Comparison of ENCODE assay signal across 16 cellular contexts in the genomic region with DNA sequence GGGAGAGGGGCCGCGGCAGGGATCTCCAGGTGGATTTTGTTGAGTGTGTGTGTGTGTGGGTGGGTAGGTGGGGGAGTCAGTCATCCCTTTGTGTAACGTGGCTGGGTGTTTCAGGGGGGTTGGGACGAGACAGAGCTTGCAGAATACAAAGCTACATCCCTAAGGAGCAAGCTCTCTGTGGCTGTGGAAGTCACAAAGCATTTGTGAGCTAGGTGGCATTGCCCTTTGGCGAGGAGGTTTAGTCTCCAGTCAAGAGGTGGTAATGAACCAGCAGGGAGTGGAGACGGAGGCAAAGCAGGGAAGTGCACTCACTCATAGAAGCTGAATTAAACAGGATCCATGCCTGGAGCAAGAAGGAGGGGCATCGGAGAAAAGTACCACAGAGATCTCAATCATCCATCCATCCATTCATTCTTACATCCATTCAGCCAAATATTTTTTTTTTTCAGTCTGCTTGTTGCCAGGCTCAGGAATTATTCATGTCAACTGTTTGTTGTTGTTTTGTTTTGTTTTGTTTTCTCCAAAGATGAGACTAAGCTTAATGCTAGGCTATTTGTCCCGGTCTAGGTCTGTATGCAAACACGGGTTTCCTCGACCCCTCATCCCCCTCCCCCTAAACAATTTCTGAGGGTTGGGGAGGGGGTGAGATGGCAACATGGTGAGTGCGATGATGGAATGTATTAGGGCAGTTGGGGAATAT. TPM values are rescaled to one million over a fixed set of nuclear protein-coding genes. Genes with fewer than 3 reads are reported as not detected.
DNase-seq lines count a peak whose midpoint lies in the region; ATAC-seq and TF ChIP-seq lines count a peak whose summit lies in the region.
"Had no signal": no experiment of that assay in that cellular context is flagged by ENCODE, and none has a peak within 500 bp of the region (broad histone marks: within the 10 kb centered on the region; RNA-seq: fewer than 3 reads in every experiment).

No MANE protein-coding gene starts in this region.

- peaks cover 48% of the 10 kb centered on the region for H3K27me3 Mint-ChIP-seq in H9 (ENCODE audit: low read depth)

- H3K56ac ChIP-seq in H9 (ENCODE audit: insufficient read length, low read depth, low read length), result no peak overlapping the region

- WGBS in H9 (ENCODE audit: extremely low coverage, insufficient read length, low lambda C conversion rate), result no CpG with 5 or more reads among the region's 11 CpGs

- H2BK12ac ChIP-seq in H9 (ENCODE audit: insufficient read length, low read depth, low read length), result no peak overlapping the region

- intact Hi-C loops in head of caudate nucleus (cut with DNase I), result no loop called here

- no peak overlapping the region for H3K18ac ChIP-seq in H9 (ENCODE audit: insufficient read length, low read depth, low read length)

- no peak overlapping the region for H4K5ac ChIP-seq in H9 (ENCODE audit: insufficient read length, low read depth, low read length)

- H4K8ac ChIP-seq in H9 (replicated peaks; ENCODE audit: insufficient read length, low read depth, low read length), result no peak overlapping the region

- ATAC-seq in HG03457 (IDR thresholded peaks at IDR 0.05; ENCODE audit: unreplicated experiment), result no peak

- peaks cover 11 to 14% of the 10 kb centered on the region in 2 experiments for H3K4me1 Mint-ChIP-seq in H9
- H3K4me1 Mint-ChIP-seq: activated B cell treated with CpG ODN at 0.5 μM for 24 hours, memory B cell had no signal

- H3K9me3 ChIP-seq in H9 (ENCODE audit: control insufficient read depth, low read depth, low read length), result no peaks in the 10 kb centered on the region
- H3K9me3 ChIP-seq in parathyroid adenoma (ENCODE audit: control insufficient read depth, low read length), result no peaks in the 10 kb centered on the region
- H3K9me3 ChIP-seq: BLaER1 treated with 17β-estradiol and CSF1 and Interleukin-3, amounts not matched to agents 10 nM and 100 nM had no signal

- no peak overlapping the region for H3K4ac ChIP-seq in H9 (ENCODE audit: low read depth, low read length)

- H3K9ac ChIP-seq in H9 (ENCODE audit: extremely low read depth, insufficient read length, low read length) (no peak overlapping the region), parathyroid adenoma (no peak overlapping the region)
- H3K9ac ChIP-seq: BLaER1 treated with 17β-estradiol and CSF1 and Interleukin-3, amounts not matched to agents 10 nM and 100 nM had no signal

- H2BK15ac ChIP-seq in H9 (ENCODE audit: low read depth, low read length), result no peak overlapping the region

- H3K27me3 ChIP-seq in H9 (ENCODE audit: insufficient read depth, low read length) (peaks cover 4% of the 10 kb centered on the region; the same call in 1 of the 2 replicates), parathyroid adenoma (ENCODE audit: control insufficient read depth, insufficient read depth, low read length) (no peaks in the 10 kb centered on the region)
- H3K27me3 ChIP-seq: BLaER1 treated with 17β-estradiol and CSF1 and Interleukin-3, amounts not matched to agents 10 nM and 100 nM had no signal

- H3K36me3 Mint-ChIP-seq in H9 (ENCODE audit: insufficient read depth in 1 of 3, low read depth in 3 of 3), result no peaks in the 10 kb centered on the region
- H3K36me3 Mint-ChIP-seq: memory B cell had no signal

- H3K27ac Mint-ChIP-seq in H9, result no peak overlapping the region
- H3K27ac Mint-ChIP-seq: activated B cell treated with CpG ODN at 0.5 μM for 24 hours; memory B cell; stimulated activated naive CD8-positive, alpha-beta T cell treated with anti-CD3 and anti-CD28 coated beads, Interleukin-15, Interleukin-2, amounts not matched to agents 100 ng/mL and 50 ng/mL, for 24 hours had no signal

- no peaks in the 10 kb centered on the region for H3K36me3 ChIP-seq in parathyroid adenoma (ENCODE audit: control insufficient read depth, insufficient read depth, low read length)
- H3K36me3 ChIP-seq: BLaER1 treated with 17β-estradiol and CSF1 and Interleukin-3, amounts not matched to agents 10 nM and 100 nM had no signal

- H3K79me1 ChIP-seq in H9 (ENCODE audit: insufficient read depth, low read depth, low read length, poor library complexity, severe bottlenecking), result no peaks in the 10 kb centered on the region

- H3K4me1 ChIP-seq in H9 (ENCODE audit: insufficient read depth, low read length) (no peaks in the 10 kb centered on the region; the same call in 1 of the 2 replicates), parathyroid adenoma (no peaks in the 10 kb centered on the region)
- H3K4me1 ChIP-seq: BLaER1 treated with 17β-estradiol and CSF1 and Interleukin-3, amounts not matched to agents 10 nM and 100 nM had no signal

- H2AK5ac ChIP-seq in H9 (ENCODE audit: insufficient read length, low read length), result no peak overlapping the region

- no peak for TF ChIP-seq CTCF in H9 (conservative IDR thresholded peaks at IDR 0.05)
- no peak for TF ChIP-seq CTCF in parathyroid adenoma (IDR thresholded peaks at IDR 0.05)

- H3K27ac ChIP-seq in H9 (ENCODE audit: insufficient read length, low read depth, low read length) (no peak overlapping the region), parathyroid adenoma (no peak overlapping the region)
- H3K27ac ChIP-seq: BLaER1 treated with 17β-estradiol and CSF1 and Interleukin-3, amounts not matched to agents 10 nM and 100 nM had no signal

- H3T11ph ChIP-seq in H9 (ENCODE audit: low read length), result no peak overlapping the region

- peak overlapping the region; percentile 87 for H3K4me2 ChIP-seq in H9 (ENCODE audit: insufficient read depth, insufficient read length, low read length)
- H3K4me2 ChIP-seq in parathyroid adenoma (ENCODE audit: low read length), result peak overlapping the region; percentile 72
- H3K4me2 ChIP-seq: BLaER1 treated with 17β-estradiol and CSF1 and Interleukin-3, amounts not matched to agents 10 nM and 100 nM had no signal

- H3K23me2 ChIP-seq in H9 (ENCODE audit: insufficient read length, low read depth, low read length, poor library complexity, severe bottlenecking), result peaks cover 17% of the 10 kb centered on the region

- H3K4me3 ChIP-seq in parathyroid adenoma (ENCODE audit: low read depth, low read length), result no peak overlapping the region
- H3K4me3 ChIP-seq: BLaER1 treated with 17β-estradiol and CSF1 and Interleukin-3, amounts not matched to agents 10 nM and 100 nM had no signal

- no peak overlapping the region for H2BK120ac ChIP-seq in H9 (ENCODE audit: low read depth, low read length, poor library complexity, severe bottlenecking)

- H3K23ac ChIP-seq in H9 (ENCODE audit: insufficient read length, low read depth, low read length), result no peak overlapping the region

- DNase-seq in H9 (peak; percentile 28), NCI-H526 treated with DMSO at 0.1 percent for 48 hours (lab: John Stamatoyannopoulos, UW) (peak; percentile 61), head of caudate nucleus (peak in 23 of 42 donors; percentile 5 to 58 (median 16)), NCI-H146 (lab: John Stamatoyannopoulos, UW) (no peak)
- DNase-seq in activated effector memory CD4-positive, alpha-beta T cell treated with Interleukin-2 at 50 U/mL for 16 hours, result no peak
- no peak for DNase-seq in effector CD4-positive, alpha-beta T cell
- DNase-seq: activated B cell treated with CpG ODN at 0.5 μM for 24 hours; activated naive CD4-positive, alpha-beta T cell treated with anti-CD3 and anti-CD28 coated beads, Interleukin-2, amount 50 U/mL, for 16 hours; NCI-H1694 treated with DMSO at 0.1 percent for 48 hours had no signal

- H2AFZ ChIP-seq in H9 (ENCODE audit: low read length), result no peak overlapping the region
- H2AFZ ChIP-seq in parathyroid adenoma, result no peak overlapping the region

- H2BK20ac ChIP-seq in H9 (ENCODE audit: low read depth, low read length, poor library complexity, severe bottlenecking), result no peak overlapping the region

- H3K4me3 Mint-ChIP-seq in H9, result peak overlapping the region; percentile 68 to 89
- H3K4me3 Mint-ChIP-seq: activated B cell treated with CpG ODN at 0.5 μM for 24 hours; memory B cell; stimulated activated naive CD8-positive, alpha-beta T cell treated with anti-CD3 and anti-CD28 coated beads, Interleukin-15, Interleukin-2, amounts not matched to agents 100 ng/mL and 50 ng/mL, for 24 hours had no signal

- H3K9me3 Mint-ChIP-seq in H9, result no peaks in the 10 kb centered on the region
- H3K9me3 Mint-ChIP-seq: stimulated activated naive CD8-positive, alpha-beta T cell treated with anti-CD3 and anti-CD28 coated beads, Interleukin-15, Interleukin-2, amounts not matched to agents 100 ng/mL and 50 ng/mL, for 24 hours had no signal

- no peak overlapping the region for H2BK5ac ChIP-seq in H9 (ENCODE audit: insufficient read length, low read length)

- no peaks in the 10 kb centered on the region for H4K20me1 ChIP-seq in H9 (ENCODE audit: control insufficient read depth, insufficient read depth, insufficient read length)
- H4K20me1 ChIP-seq: BLaER1 treated with 17β-estradiol and CSF1 and Interleukin-3, amounts not matched to agents 10 nM and 100 nM had no signal

- no peak overlapping the region for H4K91ac ChIP-seq in H9 (ENCODE audit: insufficient read length, low read depth, low read length)

- H3K79me2 ChIP-seq in H9 (ENCODE audit: insufficient read depth, low read length) (no peaks in the 10 kb centered on the region), parathyroid adenoma (no peaks in the 10 kb centered on the region)

- no peak overlapping the region for H3K14ac ChIP-seq in H9 (ENCODE audit: insufficient read depth, low read length)

RNA-seq across cellular contexts. Expression of a gene that starts 0.9 kb away (rescaled TPM):
- not detected in 2 replicates for total RNA-seq in H9 (2021)
- total RNA-seq: activated B cell treated with CpG ODN at 0.5 μM for 24 hours, epithelial cell of proximal tubule, renal cortical epithelial cell had no signal

Comparison
In these comparisons a context has a peak if more than half of its experiments do, and no peak if none do; other contexts are left out.
1. DNase-seq: peak in H9 (single experiment), NCI-H526 treated with DMSO at 0.1 percent for 48 hours (single experiment) and head of caudate nucleus (23 of 42); none in NCI-H146 (single experiment), activated effector memory CD4-positive, alpha-beta T cell treated with Interleukin-2 at 50 U/mL for 16 hours (single experiment) and effector CD4-positive, alpha-beta T cell (single experiment).